1 cellular context compared by ENCODE assay signal in genomic region chr20:57130160-57130772, GRCh38.
TF ChIP-seq lines count a peak whose summit lies in the region.

No MANE protein-coding gene starts in this region.

TF ChIP-seq in HepG2, 621 proteins besides CTCF, POLR2A, EP300 and RAD21 (continued from another document and continues in another):
- TF ChIP-seq, protein P1, sequence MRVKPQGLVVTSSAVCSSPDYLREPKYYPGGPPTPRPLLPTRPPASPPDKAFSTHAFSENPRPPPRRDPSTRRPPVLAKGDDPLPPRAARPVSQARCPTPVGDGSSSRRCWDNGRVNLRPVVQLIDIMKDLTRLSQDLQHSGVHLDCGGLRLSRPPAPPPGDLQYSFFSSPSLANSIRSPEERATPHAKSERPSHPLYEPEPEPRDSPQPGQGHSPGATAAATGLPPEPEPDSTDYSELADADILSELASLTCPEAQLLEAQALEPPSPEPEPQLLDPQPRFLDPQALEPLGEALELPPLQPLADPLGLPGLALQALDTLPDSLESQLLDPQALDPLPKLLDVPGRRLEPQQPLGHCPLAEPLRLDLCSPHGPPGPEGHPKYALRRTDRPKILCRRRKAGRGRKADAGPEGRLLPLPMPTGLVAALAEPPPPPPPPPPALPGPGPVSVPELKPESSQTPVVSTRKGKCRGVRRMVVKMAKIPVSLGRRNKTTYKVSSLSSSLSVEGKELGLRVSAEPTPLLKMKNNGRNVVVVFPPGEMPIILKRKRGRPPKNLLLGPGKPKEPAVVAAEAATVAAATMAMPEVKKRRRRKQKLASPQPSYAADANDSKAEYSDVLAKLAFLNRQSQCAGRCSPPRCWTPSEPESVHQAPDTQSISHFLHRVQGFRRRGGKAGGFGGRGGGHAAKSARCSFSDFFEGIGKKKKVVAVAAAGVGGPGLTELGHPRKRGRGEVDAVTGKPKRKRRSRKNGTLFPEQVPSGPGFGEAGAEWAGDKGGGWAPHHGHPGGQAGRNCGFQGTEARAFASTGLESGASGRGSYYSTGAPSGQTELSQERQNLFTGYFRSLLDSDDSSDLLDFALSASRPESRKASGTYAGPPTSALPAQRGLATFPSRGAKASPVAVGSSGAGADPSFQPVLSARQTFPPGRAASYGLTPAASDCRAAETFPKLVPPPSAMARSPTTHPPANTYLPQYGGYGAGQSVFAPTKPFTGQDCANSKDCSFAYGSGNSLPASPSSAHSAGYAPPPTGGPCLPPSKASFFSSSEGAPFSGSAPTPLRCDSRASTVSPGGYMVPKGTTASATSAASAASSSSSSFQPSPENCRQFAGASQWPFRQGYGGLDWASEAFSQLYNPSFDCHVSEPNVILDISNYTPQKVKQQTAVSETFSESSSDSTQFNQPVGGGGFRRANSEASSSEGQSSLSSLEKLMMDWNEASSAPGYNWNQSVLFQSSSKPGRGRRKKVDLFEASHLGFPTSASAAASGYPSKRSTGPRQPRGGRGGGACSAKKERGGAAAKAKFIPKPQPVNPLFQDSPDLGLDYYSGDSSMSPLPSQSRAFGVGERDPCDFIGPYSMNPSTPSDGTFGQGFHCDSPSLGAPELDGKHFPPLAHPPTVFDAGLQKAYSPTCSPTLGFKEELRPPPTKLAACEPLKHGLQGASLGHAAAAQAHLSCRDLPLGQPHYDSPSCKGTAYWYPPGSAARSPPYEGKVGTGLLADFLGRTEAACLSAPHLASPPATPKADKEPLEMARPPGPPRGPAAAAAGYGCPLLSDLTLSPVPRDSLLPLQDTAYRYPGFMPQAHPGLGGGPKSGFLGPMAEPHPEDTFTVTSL (CRISPR knock-in tag; IDR thresholded peaks at IDR 0.05; ENCODE audit: borderline replicate concordance): peak; percentile 91
- TF ChIP-seq CREB1 (IDR thresholded peaks at IDR 0.05) (no peak), CREB1 (CRISPR knock-in tag; IDR thresholded peaks at IDR 0.05) (peak; percentile 61; the same call in 1 of the 2 replicates), MYNN (CRISPR knock-in tag; IDR thresholded peaks at IDR 0.05; ENCODE audit: low read depth) (no peak), ZNF350 (CRISPR knock-in tag; IDR thresholded peaks at IDR 0.05; ENCODE audit: borderline replicate concordance, low read depth) (peak; percentile 95), ETV6 (CRISPR knock-in tag; conservative IDR thresholded peaks at IDR 0.05) (no peak; the same call in 1 of the 2 replicates), ZNF484 (CRISPR knock-in tag; IDR thresholded peaks at IDR 0.05; ENCODE audit: borderline replicate concordance, low read depth) (no peak), SUZ12 (IDR thresholded peaks at IDR 0.05; ENCODE audit: low read depth, low read length) (no peak), ZNF101 (CRISPR knock-in tag; IDR thresholded peaks at IDR 0.05; ENCODE audit: borderline replicate concordance, low read depth) (no peak), ZKSCAN8 (CRISPR knock-in tag; IDR thresholded peaks at IDR 0.05; ENCODE audit: borderline replicate concordance) (no peak), ZNF331 (CRISPR knock-in tag; IDR thresholded peaks at IDR 0.05) (peak; percentile 98), HNF4G (IDR thresholded peaks at IDR 0.05; ENCODE audit: borderline replicate concordance, low read depth, low read length) (peak; percentile 77), HNF4G (CRISPR knock-in tag; IDR thresholded peaks at IDR 0.05; ENCODE audit: borderline replicate concordance, low read depth) (peak; percentile 62; the same call in 1 of the 2 replicates), ZNF713 (CRISPR knock-in tag; IDR thresholded peaks at IDR 0.05) (no peak), ZNF883 (CRISPR knock-in tag; IDR thresholded peaks at IDR 0.05; ENCODE audit: not compliant biosample characterization) (peak; percentile 60), POGZ (CRISPR knock-in tag; IDR thresholded peaks at IDR 0.05) (peak; percentile 84), SMAD3 (CRISPR knock-in tag; IDR thresholded peaks at IDR 0.05) (peak; percentile 85; the same call in 1 of the 2 replicates), SOX13 (IDR thresholded peaks at IDR 0.05) (peak; percentile 74), SOX13 (CRISPR knock-in tag; conservative IDR thresholded peaks at IDR 0.05 in 1 of 2, IDR thresholded peaks at IDR 0.05 in 1 of 2) (peak in 1 of 2 experiments; percentile 76; a peak in 2 of 4 replicates), PRMT3 (CRISPR knock-in tag; IDR thresholded peaks at IDR 0.05; ENCODE audit: borderline replicate concordance, low read depth) (no peak), MTA1 (CRISPR knock-in tag; IDR thresholded peaks at IDR 0.05; ENCODE audit: borderline replicate concordance) (peak; percentile 84; the same call in 1 of the 2 replicates), RERE (CRISPR knock-in tag; IDR thresholded peaks at IDR 0.05; ENCODE audit: low read depth) (peak; percentile 60; the same call in 1 of the 2 replicates), ZNF768 (CRISPR knock-in tag; IDR thresholded peaks at IDR 0.05) (no peak), IKZF4 (CRISPR knock-in tag; IDR thresholded peaks at IDR 0.05; ENCODE audit: borderline replicate concordance, low read depth, not compliant biosample characterization) (peak; percentile 58), EEA1 (CRISPR knock-in tag; IDR thresholded peaks at IDR 0.05; ENCODE audit: borderline replicate concordance) (peak; percentile 25; the same call in 1 of the 2 replicates), STAT5B (CRISPR knock-in tag; IDR thresholded peaks at IDR 0.05) (0 out of 2 replicates have a peak, but pooled peaks have one; percentile 53), RCOR2 (CRISPR knock-in tag; IDR thresholded peaks at IDR 0.05) (peak; percentile 78), TAF1 (CRISPR knock-in tag; IDR thresholded peaks at IDR 0.05) (no peak)
- TF ChIP-seq, protein P2, sequence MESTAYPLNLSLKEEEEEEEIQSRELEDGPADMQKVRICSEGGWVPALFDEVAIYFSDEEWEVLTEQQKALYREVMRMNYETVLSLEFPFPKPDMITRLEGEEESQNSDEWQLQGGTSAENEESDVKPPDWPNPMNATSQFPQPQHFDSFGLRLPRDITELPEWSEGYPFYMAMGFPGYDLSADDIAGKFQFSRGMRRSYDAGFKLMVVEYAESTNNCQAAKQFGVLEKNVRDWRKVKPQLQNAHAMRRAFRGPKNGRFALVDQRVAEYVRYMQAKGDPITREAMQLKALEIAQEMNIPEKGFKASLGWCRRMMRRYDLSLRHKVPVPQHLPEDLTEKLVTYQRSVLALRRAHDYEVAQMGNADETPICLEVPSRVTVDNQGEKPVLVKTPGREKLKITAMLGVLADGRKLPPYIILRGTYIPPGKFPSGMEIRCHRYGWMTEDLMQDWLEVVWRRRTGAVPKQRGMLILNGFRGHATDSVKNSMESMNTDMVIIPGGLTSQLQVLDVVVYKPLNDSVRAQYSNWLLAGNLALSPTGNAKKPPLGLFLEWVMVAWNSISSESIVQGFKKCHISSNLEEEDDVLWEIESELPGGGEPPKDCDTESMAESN (CRISPR knock-in tag; conservative IDR thresholded peaks at IDR 0.05): peak; percentile 94
- TF ChIP-seq, protein P3, sequence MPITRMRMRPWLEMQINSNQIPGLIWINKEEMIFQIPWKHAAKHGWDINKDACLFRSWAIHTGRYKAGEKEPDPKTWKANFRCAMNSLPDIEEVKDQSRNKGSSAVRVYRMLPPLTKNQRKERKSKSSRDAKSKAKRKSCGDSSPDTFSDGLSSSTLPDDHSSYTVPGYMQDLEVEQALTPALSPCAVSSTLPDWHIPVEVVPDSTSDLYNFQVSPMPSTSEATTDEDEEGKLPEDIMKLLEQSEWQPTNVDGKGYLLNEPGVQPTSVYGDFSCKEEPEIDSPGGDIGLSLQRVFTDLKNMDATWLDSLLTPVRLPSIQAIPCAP (CRISPR knock-in tag; IDR thresholded peaks at IDR 0.05; ENCODE audit: low read depth): no peak
- TF ChIP-seq, protein P4, sequence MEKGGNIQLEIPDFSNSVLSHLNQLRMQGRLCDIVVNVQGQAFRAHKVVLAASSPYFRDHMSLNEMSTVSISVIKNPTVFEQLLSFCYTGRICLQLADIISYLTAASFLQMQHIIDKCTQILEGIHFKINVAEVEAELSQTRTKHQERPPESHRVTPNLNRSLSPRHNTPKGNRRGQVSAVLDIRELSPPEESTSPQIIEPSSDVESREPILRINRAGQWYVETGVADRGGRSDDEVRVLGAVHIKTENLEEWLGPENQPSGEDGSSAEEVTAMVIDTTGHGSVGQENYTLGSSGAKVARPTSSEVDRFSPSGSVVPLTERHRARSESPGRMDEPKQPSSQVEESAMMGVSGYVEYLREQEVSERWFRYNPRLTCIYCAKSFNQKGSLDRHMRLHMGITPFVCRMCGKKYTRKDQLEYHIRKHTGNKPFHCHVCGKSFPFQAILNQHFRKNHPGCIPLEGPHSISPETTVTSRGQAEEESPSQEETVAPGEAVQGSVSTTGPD (CRISPR knock-in tag; IDR thresholded peaks at IDR 0.05): no peak
- TF ChIP-seq, protein P5, sequence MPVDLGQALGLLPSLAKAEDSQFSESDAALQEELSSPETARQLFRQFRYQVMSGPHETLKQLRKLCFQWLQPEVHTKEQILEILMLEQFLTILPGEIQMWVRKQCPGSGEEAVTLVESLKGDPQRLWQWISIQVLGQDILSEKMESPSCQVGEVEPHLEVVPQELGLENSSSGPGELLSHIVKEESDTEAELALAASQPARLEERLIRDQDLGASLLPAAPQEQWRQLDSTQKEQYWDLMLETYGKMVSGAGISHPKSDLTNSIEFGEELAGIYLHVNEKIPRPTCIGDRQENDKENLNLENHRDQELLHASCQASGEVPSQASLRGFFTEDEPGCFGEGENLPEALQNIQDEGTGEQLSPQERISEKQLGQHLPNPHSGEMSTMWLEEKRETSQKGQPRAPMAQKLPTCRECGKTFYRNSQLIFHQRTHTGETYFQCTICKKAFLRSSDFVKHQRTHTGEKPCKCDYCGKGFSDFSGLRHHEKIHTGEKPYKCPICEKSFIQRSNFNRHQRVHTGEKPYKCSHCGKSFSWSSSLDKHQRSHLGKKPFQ (CRISPR knock-in tag; IDR thresholded peaks at IDR 0.05; ENCODE audit: insufficient replicate concordance): no peak
- TF ChIP-seq, protein P6, sequence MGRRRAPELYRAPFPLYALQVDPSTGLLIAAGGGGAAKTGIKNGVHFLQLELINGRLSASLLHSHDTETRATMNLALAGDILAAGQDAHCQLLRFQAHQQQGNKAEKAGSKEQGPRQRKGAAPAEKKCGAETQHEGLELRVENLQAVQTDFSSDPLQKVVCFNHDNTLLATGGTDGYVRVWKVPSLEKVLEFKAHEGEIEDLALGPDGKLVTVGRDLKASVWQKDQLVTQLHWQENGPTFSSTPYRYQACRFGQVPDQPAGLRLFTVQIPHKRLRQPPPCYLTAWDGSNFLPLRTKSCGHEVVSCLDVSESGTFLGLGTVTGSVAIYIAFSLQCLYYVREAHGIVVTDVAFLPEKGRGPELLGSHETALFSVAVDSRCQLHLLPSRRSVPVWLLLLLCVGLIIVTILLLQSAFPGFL (CRISPR knock-in tag; IDR thresholded peaks at IDR 0.05): no peak
- TF ChIP-seq, protein P7, sequence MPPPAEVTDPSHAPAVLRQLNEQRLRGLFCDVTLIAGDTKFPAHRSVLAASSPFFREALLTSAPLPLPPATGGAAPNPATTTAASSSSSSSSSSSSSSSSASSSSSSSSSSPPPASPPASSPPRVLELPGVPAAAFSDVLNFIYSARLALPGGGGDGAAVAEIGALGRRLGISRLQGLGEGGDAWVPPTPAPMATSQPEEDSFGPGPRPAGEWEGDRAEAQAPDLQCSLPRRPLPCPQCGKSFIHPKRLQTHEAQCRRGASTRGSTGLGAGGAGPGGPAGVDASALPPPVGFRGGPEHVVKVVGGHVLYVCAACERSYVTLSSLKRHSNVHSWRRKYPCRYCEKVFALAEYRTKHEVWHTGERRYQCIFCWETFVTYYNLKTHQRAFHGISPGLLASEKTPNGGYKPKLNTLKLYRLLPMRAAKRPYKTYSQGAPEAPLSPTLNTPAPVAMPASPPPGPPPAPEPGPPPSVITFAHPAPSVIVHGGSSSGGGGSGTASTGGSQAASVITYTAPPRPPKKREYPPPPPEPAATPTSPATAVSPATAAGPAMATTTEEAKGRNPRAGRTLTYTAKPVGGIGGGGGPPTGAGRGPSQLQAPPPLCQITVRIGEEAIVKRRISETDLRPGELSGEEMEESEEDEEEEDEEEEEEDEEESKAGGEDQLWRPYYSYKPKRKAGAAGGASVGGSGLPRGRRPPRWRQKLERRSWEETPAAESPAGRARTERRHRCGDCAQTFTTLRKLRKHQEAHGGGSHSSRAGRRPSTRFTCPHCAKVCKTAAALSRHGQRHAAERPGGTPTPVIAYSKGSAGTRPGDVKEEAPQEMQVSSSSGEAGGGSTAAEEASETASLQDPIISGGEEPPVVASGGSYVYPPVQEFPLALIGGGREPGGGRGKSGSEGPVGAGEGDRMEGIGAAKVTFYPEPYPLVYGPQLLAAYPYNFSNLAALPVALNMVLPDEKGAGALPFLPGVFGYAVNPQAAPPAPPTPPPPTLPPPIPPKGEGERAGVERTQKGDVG (CRISPR knock-in tag; IDR thresholded peaks at IDR 0.05; ENCODE audit: borderline replicate concordance): no peak
- TF ChIP-seq, protein P8, sequence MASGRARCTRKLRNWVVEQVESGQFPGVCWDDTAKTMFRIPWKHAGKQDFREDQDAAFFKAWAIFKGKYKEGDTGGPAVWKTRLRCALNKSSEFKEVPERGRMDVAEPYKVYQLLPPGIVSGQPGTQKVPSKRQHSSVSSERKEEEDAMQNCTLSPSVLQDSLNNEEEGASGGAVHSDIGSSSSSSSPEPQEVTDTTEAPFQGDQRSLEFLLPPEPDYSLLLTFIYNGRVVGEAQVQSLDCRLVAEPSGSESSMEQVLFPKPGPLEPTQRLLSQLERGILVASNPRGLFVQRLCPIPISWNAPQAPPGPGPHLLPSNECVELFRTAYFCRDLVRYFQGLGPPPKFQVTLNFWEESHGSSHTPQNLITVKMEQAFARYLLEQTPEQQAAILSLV (CRISPR knock-in tag; IDR thresholded peaks at IDR 0.05; ENCODE audit: borderline replicate concordance): peak; percentile 57; the same call in 1 of the 2 replicates
